8 cellular contexts compared by ENCODE assay signal in genomic region chr19:52296400-52296772, GRCh38. TPM values are rescaled to one million over a fixed set of nuclear protein-coding genes. Genes with fewer than 3 reads are reported as not detected.
A peak's percentile ranks its signal among the peaks of the same experiment; 100 is the strongest.
DNase-seq lines count a peak whose midpoint lies in the region; ATAC-seq and TF ChIP-seq lines count a peak whose summit lies in the region.

No MANE protein-coding gene starts in this region.

- H3K27ac ChIP-seq in left ventricle myocardium inferior (replicated peaks): peak overlapping the region; percentile 97
- H3K27ac ChIP-seq in skin epidermis: peak overlapping the region in 20 of 21 experiments; percentile 6 to 94 (median 74)

- DNase-seq in activated effector memory CD4-positive, alpha-beta T cell treated with anti-CD3 and anti-CD28 coated beads, Interleukin-2, amount 50 U/mL, for 16 hours: peak; percentile 62
- no peak for DNase-seq in activated effector memory CD4-positive, alpha-beta T cell treated with Interleukin-2 at 50 U/mL for 16 hours
- DNase-seq in WTC11 (ENCODE audit: low spot score) (no peak), left ventricle myocardium inferior (no peak), 8988T (no peak), NCI-H446 (lab: John Stamatoyannopoulos, UW) (no peak)

- POLR2A ChIA-PET in WTC11 (lab: Charles Lee): interaction anchor here (0.9 kb wide), 1 partner anchor 107 kb away, joined by 4 read pairs; the partner anchor contains the start of gene PPP2R1A

- TF ChIP-seq CTCF in WTC11 (IDR thresholded peaks at IDR 0.05): no peak
- TF ChIP-seq CTCF in left ventricle myocardium inferior (IDR thresholded peaks at IDR 0.05; ENCODE audit: borderline replicate concordance): no peak

- no peak for ATAC-seq in WTC11
- ATAC-seq in HG03457 (IDR thresholded peaks at IDR 0.05; ENCODE audit: unreplicated experiment): no peak

- H3K27me3 ChIP-seq in left ventricle myocardium inferior (ENCODE audit: low read depth): no peaks in the 10 kb centered on the region

- no peaks in the 10 kb centered on the region for H3K27me3 Mint-ChIP-seq in WTC11 (ENCODE audit: low read depth)

- intact Hi-C loops in left ventricle myocardium inferior (cut with micrococcal nuclease): no loop called here

- H3K4me1 Mint-ChIP-seq in WTC11: peaks cover 16% of the 10 kb centered on the region

- CTCF ChIA-PET in WTC11 (lab: Charles Lee): interaction anchor here (1.0 kb wide), 1 partner anchor 55 kb away, joined by 3 read pairs; no protein-coding TSS in a partner anchor

- no peak overlapping the region for H3K27ac Mint-ChIP-seq in WTC11

- peaks cover 6% of the 10 kb centered on the region for H3K9me3 ChIP-seq in left ventricle myocardium inferior (replicated peaks)

- peaks cover 6% of the 10 kb centered on the region; the same call in 1 of the 2 replicates for H3K9me3 Mint-ChIP-seq in WTC11

- H3K4me3 ChIP-seq in left ventricle myocardium inferior: peak overlapping the region; percentile 95
- peak overlapping the region; percentile 50 to 89 (median 81) for H3K4me3 ChIP-seq in skin epidermis

- peaks cover 33% of the 10 kb centered on the region for H3K36me3 Mint-ChIP-seq in WTC11

- H3K4me1 ChIP-seq in left ventricle myocardium inferior: peaks cover 22% of the 10 kb centered on the region

- peaks cover 45% of the 10 kb centered on the region for H3K36me3 ChIP-seq in left ventricle myocardium inferior

- H3K4me3 Mint-ChIP-seq in WTC11: peak overlapping the region; percentile 74

TF ChIP-seq in WTC11, 78 proteins besides CTCF, POLR2A, EP300 and RAD21:
- TF ChIP-seq TEAD4 (CRISPR knock-in tag; IDR thresholded peaks at IDR 0.05): no peak
TF ChIP-seq in WTC11: peak in this region for 0.

RNA-seq across cellular contexts. Expression of gene ZNF480, which starts 0.6 kb away (rescaled TPM):
- total RNA-seq in WTC11 (2021) (26.4 to 36.0 TPM (median 31.3 TPM) in 3 replicates), left ventricle myocardium inferior (18.9 TPM)

RNA-seq across cellular contexts. Expression of gene ZNF766, which starts 27.0 kb away (rescaled TPM):
- 30.4 to 32.9 TPM (median 31.4 TPM) in 3 replicates for total RNA-seq in WTC11 (2021)
- total RNA-seq in left ventricle myocardium inferior: 9.2 TPM

RNA-seq across cellular contexts. Expression of gene ZNF610, which starts 39.7 kb away (rescaled TPM):
- 4.4 to 8.5 TPM (median 6.6 TPM) in 3 replicates for total RNA-seq in WTC11 (2021)
- total RNA-seq in left ventricle myocardium inferior: 5.1 TPM
